ENCODE assay signal across 9 cellular contexts in the genomic region with DNA sequence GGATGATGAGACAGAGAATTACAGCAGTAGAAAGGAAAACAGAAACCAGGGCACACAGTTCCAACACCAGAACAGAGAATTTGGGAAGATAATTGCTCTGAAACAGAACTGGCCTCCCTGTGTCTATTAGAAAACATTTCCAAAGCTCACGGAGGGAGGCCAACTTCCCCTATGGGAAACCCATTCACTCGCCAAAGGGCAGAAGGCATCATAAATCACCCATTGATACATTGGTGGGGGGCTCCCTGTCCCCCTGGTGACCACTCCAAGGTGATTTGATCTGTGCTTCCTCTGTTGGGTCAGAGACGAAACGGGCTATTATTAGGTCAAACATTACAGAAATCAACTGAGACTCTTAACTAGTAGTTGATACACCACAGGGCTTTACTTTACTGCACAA. TPM values are rescaled to one million over a fixed set of nuclear protein-coding genes. Genes with fewer than 3 reads are reported as not detected.
DNase-seq lines count a peak whose midpoint lies in the region; ATAC-seq and TF ChIP-seq lines count a peak whose summit lies in the region.
"Had no signal": no experiment of that assay in that cellular context is flagged by ENCODE, and none has a peak within 500 bp of the region (broad histone marks: within the 10 kb centered on the region; RNA-seq: fewer than 3 reads in every experiment).

No MANE protein-coding gene starts in this region.

- peak overlapping the region; percentile 98 for H3K4me3 Mint-ChIP-seq in activated CD8-positive, alpha-beta memory T cell treated with anti-CD3 and anti-CD28 coated beads, Interleukin-2, amount 10 ng/mL, durations not matched to agents 7 days and 5 days
- H3K4me3 Mint-ChIP-seq in activated naive CD8-positive, alpha-beta T cell = peak overlapping the region; percentile 97

- H3K27ac Mint-ChIP-seq in activated CD8-positive, alpha-beta memory T cell treated with anti-CD3 and anti-CD28 coated beads, Interleukin-2, amount 10 ng/mL, durations not matched to agents 7 days and 5 days = peak overlapping the region; percentile 96
- peak overlapping the region; percentile 92 for H3K27ac Mint-ChIP-seq in activated naive CD8-positive, alpha-beta T cell

- peaks cover 74% of the 10 kb centered on the region for H3K36me3 Mint-ChIP-seq in activated CD8-positive, alpha-beta memory T cell treated with anti-CD3 and anti-CD28 coated beads, Interleukin-2, amount 10 ng/mL, durations not matched to agents 7 days and 5 days
- H3K36me3 Mint-ChIP-seq in activated naive CD8-positive, alpha-beta T cell = no peaks in the 10 kb centered on the region

- TF ChIP-seq POLR2A in suprapubic skin (IDR thresholded peaks at IDR 0.05) = no peak

- H3K4me1 Mint-ChIP-seq in activated CD8-positive, alpha-beta memory T cell treated with anti-CD3 and anti-CD28 coated beads, Interleukin-2, amount 10 ng/mL, durations not matched to agents 7 days and 5 days = peaks cover 44% of the 10 kb centered on the region
- peaks cover 63% of the 10 kb centered on the region for H3K4me1 Mint-ChIP-seq in activated naive CD8-positive, alpha-beta T cell (ENCODE audit: low read depth)

- TF ChIP-seq EP300 in suprapubic skin (IDR thresholded peaks at IDR 0.05) = no peak

- H3K9me3 Mint-ChIP-seq in activated CD8-positive, alpha-beta memory T cell treated with anti-CD3 and anti-CD28 coated beads, Interleukin-2, amount 10 ng/mL, durations not matched to agents 7 days and 5 days (ENCODE audit: low read depth) = no peaks in the 10 kb centered on the region
- no peaks in the 10 kb centered on the region for H3K9me3 Mint-ChIP-seq in activated naive CD8-positive, alpha-beta T cell (ENCODE audit: low read depth)

- no peak for DNase-seq in activated CD8-positive, alpha-beta memory T cell treated with anti-CD3 and anti-CD28 coated beads, Interleukin-2, amount 10 ng/mL, durations not matched to agents 7 days and 5 days
- DNase-seq in activated CD8-positive, alpha-beta memory T cell treated with anti-CD3 and anti-CD28 coated beads, Interleukin-2, amount 50 U/mL, for 4 hours = no peak
- DNase-seq in kidney epithelial cell (ENCODE audit: low read depth) (no peak), suprapubic skin (ENCODE audit: low spot score in 2 of 2) (no peak), NCI-H146 (lab: John Stamatoyannopoulos, UW) (no peak)
- no peak for DNase-seq in activated CD8-positive, alpha-beta memory T cell treated with anti-CD3 and anti-CD28 coated beads, Interleukin-2, amount 50 U/mL, for 48 hours
- DNase-seq: amniotic stem cell had no signal

- WGBS in suprapubic skin = 37% methylated on average over 4 of the region's 4 CpGs

- H3K27me3 ChIP-seq in kidney epithelial cell (ENCODE audit: control insufficient read depth, insufficient read depth, low read length) (no peaks in the 10 kb centered on the region), suprapubic skin (no peaks in the 10 kb centered on the region)

- H3K4me3 ChIP-seq in kidney epithelial cell (ENCODE audit: low read depth, low read length) (peak overlapping the region; percentile 100), suprapubic skin (peak overlapping the region; percentile 70)

- peaks cover 6% of the 10 kb centered on the region for H3K36me3 ChIP-seq in kidney epithelial cell (ENCODE audit: control insufficient read depth, insufficient read depth, low read length)
- H3K36me3 ChIP-seq in suprapubic skin = no peaks in the 10 kb centered on the region

- no peaks in the 10 kb centered on the region for H3K9me3 ChIP-seq in suprapubic skin

- no peak for TF ChIP-seq CTCF in kidney epithelial cell (IDR thresholded peaks at IDR 0.05; ENCODE audit: insufficient read depth, low read length, poor library complexity, severe bottlenecking)
- no peak for TF ChIP-seq CTCF in suprapubic skin (IDR thresholded peaks at IDR 0.05)

- no peak overlapping the region for H3K27ac ChIP-seq in suprapubic skin

- peaks cover 33% of the 10 kb centered on the region for H3K4me1 ChIP-seq in suprapubic skin

- no peaks in the 10 kb centered on the region for H3K27me3 Mint-ChIP-seq in activated CD8-positive, alpha-beta memory T cell treated with anti-CD3 and anti-CD28 coated beads, Interleukin-2, amount 10 ng/mL, durations not matched to agents 7 days and 5 days
- no peaks in the 10 kb centered on the region for H3K27me3 Mint-ChIP-seq in activated naive CD8-positive, alpha-beta T cell

- ATAC-seq in activated CD8-positive, alpha-beta memory T cell treated with anti-CD3 and anti-CD28 coated beads, Interleukin-2, amount 10 ng/mL, durations not matched to agents 7 days and 5 days = no peak
- no peak for ATAC-seq in GM18519 (IDR thresholded peaks at IDR 0.05; ENCODE audit: low FRiP score, unreplicated experiment)

- CTCF ChIA-PET in activated CD8-positive, alpha-beta memory T cell treated with anti-CD3 and anti-CD28 coated beads, Interleukin-2, amount 10 ng/mL, durations not matched to agents 7 days and 5 days (lab: Charles Lee) = interaction anchor here (1.0 to 7.6 kb wide), 2 partner anchors 47 to 202 kb away, joined by 3 to 103 read pairs; no protein-coding TSS in a partner anchor

RNA-seq across cellular contexts. Expression of a gene that starts 3.8 kb away (rescaled TPM):
- 100 to 1,000 TPM; 252 to 306 TPM for total RNA-seq in activated CD8-positive, alpha-beta memory T cell treated with anti-CD3 and anti-CD28 coated beads, Interleukin-2, amount 10 ng/mL, durations not matched to agents 7 days and 5 days
- 115 and 120 TPM in 2 replicates for total RNA-seq in kidney epithelial cell
- 10 to 100 TPM; 35.8 to 64.4 (median 45.7) TPM for total RNA-seq in suprapubic skin
